ENCODE assay signal across 25 cellular contexts in the genomic region with DNA sequence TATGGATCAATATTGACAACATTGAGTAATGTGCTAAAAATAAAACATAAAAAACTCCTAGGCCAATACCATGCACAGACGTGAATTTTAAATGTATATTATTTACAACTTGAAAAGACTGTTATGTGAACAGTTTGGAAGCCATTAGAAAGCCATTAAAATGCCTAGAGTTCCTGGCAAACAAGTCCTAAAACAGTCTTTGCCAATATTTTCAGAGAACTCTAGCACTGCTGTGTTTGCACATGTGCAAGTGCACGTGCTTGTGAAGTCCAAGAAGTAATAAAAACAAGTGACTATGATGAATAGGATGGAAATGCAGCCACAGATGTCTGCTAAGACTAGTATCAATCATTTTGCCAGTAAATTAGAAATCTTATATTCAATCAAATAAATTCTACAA.
A peak's percentile ranks its signal among the peaks of the same experiment; 100 is the strongest.
DNase-seq lines count a peak whose midpoint lies in the region; FAIRE-seq and TF ChIP-seq lines count a peak whose summit lies in the region.
"Had no signal": no experiment of that assay in that cellular context is flagged by ENCODE, and none has a peak within 500 bp of the region (broad histone marks: within the 10 kb centered on the region; RNA-seq: fewer than 3 reads in every experiment).

No MANE protein-coding gene starts in this region.

- H3K4me3 ChIP-seq in Caco-2 (ENCODE audit: low read depth, low read length) (no peak overlapping the region), astrocyte of the spinal cord (ENCODE audit: low read depth, low read length) (no peak overlapping the region), small intestine (ENCODE audit: low read depth in 1 of 2, low read length in 2 of 2) (no peak overlapping the region)
- H3K4me3 ChIP-seq: BLaER1, GM12878, GM23338 had no signal

- DNase-seq in NCI-H1105 treated with DMSO at 0.1 percent for 48 hours (lab: John Stamatoyannopoulos, UW) (peak; percentile 44), NCI-H1105 (lab: John Stamatoyannopoulos, UW) (no peak), Caco-2 (peak; percentile 4 to 34), NCI-H446 (lab: John Stamatoyannopoulos, UW) (peak; percentile 53 to 89), astrocyte of the spinal cord (ENCODE audit: low read depth, low spot score) (peak; percentile 1), retina (no peak), inferior parietal cortex (ENCODE audit: extremely low spot score) (no peak), small intestine (no peak)
- DNase-seq: CD4-positive, CD25-positive, alpha-beta regulatory T cell; CD8-positive, alpha-beta T cell; DMS 273 treated with DMSO at 0.1 percent for 48 hours; DMS79; EL; GDM1; H9; HFFc6 had no signal

- POLR2A ChIA-PET in Caco-2 (lab: Charles Lee): no interaction called here

- H3K27ac Mint-ChIP-seq in Caco-2 (ENCODE audit: unreplicated experiment): no peak overlapping the region
- H3K27ac Mint-ChIP-seq: B cell; CD4-positive, CD25-positive, alpha-beta regulatory T cell; CD8-positive, alpha-beta T cell; GM23338; H9; HFFc6 had no signal

- no peaks in the 10 kb centered on the region for H3K36me3 Mint-ChIP-seq in Caco-2 (ENCODE audit: insufficient read depth, unreplicated experiment)
- H3K36me3 Mint-ChIP-seq: CD4-positive, CD25-positive, alpha-beta regulatory T cell; CD8-positive, alpha-beta T cell had no signal

- no peak for FAIRE-seq in small intestine (lab: Jason Lieb, UNC)
- FAIRE-seq: A204.1, D721Med, GM12878, GM18507 had no signal

- no TSS peak for BruUV-seq in Caco-2 (replicated peaks; lab: Mats Ljungman, UMichigan)

- 32 to 50% (median 38%) methylated on average over 2 of the region's 2 CpGs for WGBS in small intestine, 3 donors

- H3K27me3 Mint-ChIP-seq in Caco-2 (ENCODE audit: insufficient read depth, unreplicated experiment): no peaks in the 10 kb centered on the region
- H3K27me3 Mint-ChIP-seq: B cell; CD4-positive, CD25-positive, alpha-beta regulatory T cell had no signal

- no peak overlapping the region for H3K27ac ChIP-seq in small intestine (ENCODE audit: low read depth in 1 of 2, low read length in 1 of 2)
- H3K27ac ChIP-seq: 22Rv1, BLaER1, C4-2B had no signal

- no peaks in the 10 kb centered on the region for H3K27me3 ChIP-seq in Caco-2 (replicated peaks; ENCODE audit: control insufficient read depth, insufficient read depth, low read length)
- no peaks in the 10 kb centered on the region for H3K27me3 ChIP-seq in small intestine (ENCODE audit: control insufficient read depth in 2 of 2, insufficient read depth in 2 of 2, low read length in 2 of 2)
- H3K27me3 ChIP-seq: BLaER1 had no signal

- no peaks in the 10 kb centered on the region for H3K36me3 ChIP-seq in Caco-2 (ENCODE audit: control insufficient read depth, insufficient read depth, low read length)
- H3K36me3 ChIP-seq in small intestine (ENCODE audit: control insufficient read depth in 2 of 2, insufficient read depth in 2 of 2, low read length in 2 of 2): no peaks in the 10 kb centered on the region
- H3K36me3 ChIP-seq: BLaER1 had no signal

- no peak overlapping the region for H3K4me3 Mint-ChIP-seq in Caco-2 (ENCODE audit: unreplicated experiment)
- H3K4me3 Mint-ChIP-seq: B cell; CD4-positive, CD25-positive, alpha-beta regulatory T cell; CD8-positive, alpha-beta T cell; GM23338; H9; HFFc6 had no signal

- no peaks in the 10 kb centered on the region for H3K9me3 Mint-ChIP-seq in Caco-2 (ENCODE audit: unreplicated experiment)
- H3K9me3 Mint-ChIP-seq: GM23338, H9, HFFc6 had no signal

- no peaks in the 10 kb centered on the region for H3K4me1 ChIP-seq in Caco-2
- H3K4me1 ChIP-seq in small intestine (ENCODE audit: control insufficient read depth in 2 of 2, insufficient read depth in 1 of 2, low read depth in 1 of 2, low read length in 1 of 2): no peaks in the 10 kb centered on the region
- H3K4me1 ChIP-seq: BLaER1 had no signal

- intact Hi-C loops in Caco-2 (cut with micrococcal nuclease; ENCODE audit: unreplicated experiment): no loop called here

- H3K4me1 Mint-ChIP-seq in Caco-2 (ENCODE audit: low read depth, unreplicated experiment): no peaks in the 10 kb centered on the region
- H3K4me1 Mint-ChIP-seq: B cell; CD4-positive, CD25-positive, alpha-beta regulatory T cell; GM23338; H9 had no signal

- CTCF ChIA-PET in Caco-2 (lab: Charles Lee): no interaction called here

- in situ Hi-C loops in astrocyte of the spinal cord (cut with HindIII; ENCODE audit: low sequenced_read_pairs): no loop called here

- TF ChIP-seq CTCF in Caco-2 (IDR thresholded peaks at IDR 0.05; ENCODE audit: insufficient read depth in 1 of 2, low read depth in 1 of 2, low read length in 1 of 2, severe bottlenecking in 1 of 2, unreplicated experiment in 1 of 2) (no peak), astrocyte of the spinal cord (IDR thresholded peaks at IDR 0.05; ENCODE audit: low read depth, low read length) (no peak)

- H3K9me3 ChIP-seq in Caco-2 (no peaks in the 10 kb centered on the region; the same call in 1 of the 2 replicates), small intestine (ENCODE audit: control insufficient read depth, low read depth) (no peaks in the 10 kb centered on the region)
- H3K9me3 ChIP-seq: BLaER1 had no signal

Comparison
In these comparisons a context has a peak if more than half of its experiments do, and no peak if none do; other contexts are left out.
1. DNase-seq: peak in NCI-H1105 treated with DMSO at 0.1 percent for 48 hours (single experiment), Caco-2 (2 of 2), NCI-H446 (2 of 2) and astrocyte of the spinal cord (single experiment); none in NCI-H1105 (single experiment), retina (single experiment), inferior parietal cortex (single experiment) and small intestine (single experiment).